Comparison of ENCODE assay signal across 10 cellular contexts in the genomic region with DNA sequence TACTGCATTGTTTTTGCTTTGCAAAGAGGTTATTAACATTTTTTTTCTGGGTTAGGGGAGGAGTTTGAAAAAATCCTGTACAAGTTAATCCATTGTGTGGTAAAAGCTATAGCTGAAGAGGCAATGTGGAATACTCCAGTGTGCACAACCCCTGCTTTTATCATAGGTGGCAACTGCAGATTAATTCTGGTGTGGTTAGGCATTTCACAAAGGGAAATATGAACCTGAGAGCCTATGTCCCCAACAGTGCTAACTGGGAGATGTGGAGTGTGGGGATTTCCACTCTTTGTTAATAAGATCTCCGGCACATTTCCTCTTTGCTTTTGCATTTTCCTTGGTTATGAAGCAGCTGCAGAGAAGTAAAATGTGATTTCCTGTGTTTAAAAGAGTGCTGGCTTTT. TPM values are rescaled to one million over a fixed set of nuclear protein-coding genes. Genes with fewer than 3 reads are reported as not detected.
A peak's percentile ranks its signal among the peaks of the same experiment; 100 is the strongest.
DNase-seq lines count a peak whose midpoint lies in the region; ATAC-seq and TF ChIP-seq lines count a peak whose summit lies in the region.
"Had no signal": no experiment of that assay in that cellular context is flagged by ENCODE, and none has a peak within 500 bp of the region (broad histone marks: within the 10 kb centered on the region; RNA-seq: fewer than 3 reads in every experiment).

No MANE protein-coding gene starts in this region.

- H3K36me3 Mint-ChIP-seq in stimulated activated naive CD8-positive, alpha-beta T cell treated with anti-CD3 and anti-CD28 coated beads, Interleukin-15, Interleukin-2, amounts not matched to agents 100 ng/mL and 50 ng/mL, for 24 hours (ENCODE audit: low read depth) = peaks cover 30% of the 10 kb centered on the region

- no peaks in the 10 kb centered on the region for H3K9me3 ChIP-seq in right atrium auricular region

- peak overlapping the region; percentile 20 for H3K27ac Mint-ChIP-seq in stimulated activated naive CD8-positive, alpha-beta T cell treated with anti-CD3 and anti-CD28 coated beads, Interleukin-15, Interleukin-2, amounts not matched to agents 100 ng/mL and 50 ng/mL, for 24 hours

- H3K4me1 Mint-ChIP-seq in stimulated activated naive CD8-positive, alpha-beta T cell treated with anti-CD3 and anti-CD28 coated beads, Interleukin-15, Interleukin-2, amounts not matched to agents 100 ng/mL and 50 ng/mL, for 24 hours (ENCODE audit: low read depth) = peaks cover 39% of the 10 kb centered on the region

- DNase-seq in stimulated activated naive CD8-positive, alpha-beta T cell treated with anti-CD3 and anti-CD28 coated beads, Interleukin-15, Interleukin-2, amounts not matched to agents 100 U/mL and 50 U/mL, for 24 hours = no peak
- DNase-seq in SK-MEL-5 (ENCODE audit: low read depth, low spot score) (peak; percentile 14), fibroblast of villous mesenchyme (ENCODE audit: low read depth) (peak; percentile 53), Kasumi-1 (lab: John Stamatoyannopoulos, UW) (no peak), right atrium auricular region (ENCODE audit: low spot score) (no peak), NCI-H2081 (lab: John Stamatoyannopoulos, UW) (no peak)
- DNase-seq: DMS79 treated with DMSO at 0.1 percent for 48 hours, hippocampal formation had no signal

- H3K36me3 ChIP-seq in right atrium auricular region = no peaks in the 10 kb centered on the region

- in situ Hi-C loops in SK-MEL-5 (cut with HindIII; ENCODE audit: low pct_unique_long_range_greater_than_20kb, low sequenced_read_pairs) = no loop called here

- no peak overlapping the region for H3K4me3 Mint-ChIP-seq in stimulated activated naive CD8-positive, alpha-beta T cell treated with anti-CD3 and anti-CD28 coated beads, Interleukin-15, Interleukin-2, amounts not matched to agents 100 ng/mL and 50 ng/mL, for 24 hours

- TF ChIP-seq CTCF in fibroblast of villous mesenchyme (IDR thresholded peaks at IDR 0.05; ENCODE audit: insufficient read depth, low read depth, low read length) = no peak
- no peak for TF ChIP-seq CTCF in right atrium auricular region (IDR thresholded peaks at IDR 0.05)

- H3K27me3 ChIP-seq in right atrium auricular region = no peaks in the 10 kb centered on the region

- no peak for ATAC-seq in stimulated activated naive CD8-positive, alpha-beta T cell treated with anti-CD3 and anti-CD28 coated beads, Interleukin-15, Interleukin-2, amounts not matched to agents 100 U/mL and 50 U/mL, for 24 hours
- ATAC-seq in GM21447 (IDR thresholded peaks at IDR 0.05; ENCODE audit: unreplicated experiment) = no peak

- no peaks in the 10 kb centered on the region for H3K27me3 Mint-ChIP-seq in stimulated activated naive CD8-positive, alpha-beta T cell treated with anti-CD3 and anti-CD28 coated beads, Interleukin-15, Interleukin-2, amounts not matched to agents 100 ng/mL and 50 ng/mL, for 24 hours

- H3K4me3 ChIP-seq in fibroblast of villous mesenchyme (ENCODE audit: low read depth, low read length) = no peak overlapping the region
- no peak overlapping the region for H3K4me3 ChIP-seq in right atrium auricular region

- H3K27ac ChIP-seq in right atrium auricular region = no peak overlapping the region

- peaks cover 0 to 8% of the 10 kb centered on the region in 2 donors for H3K4me1 ChIP-seq in right atrium auricular region

- H3K9me3 Mint-ChIP-seq in stimulated activated naive CD8-positive, alpha-beta T cell treated with anti-CD3 and anti-CD28 coated beads, Interleukin-15, Interleukin-2, amounts not matched to agents 100 ng/mL and 50 ng/mL, for 24 hours = no peaks in the 10 kb centered on the region

RNA-seq across cellular contexts. Expression of a gene that starts 33.6 kb away (rescaled TPM):
- total RNA-seq in SK-MEL-5 (2014; rRNA removed; shearing (Covaris generic)) = 32.7 and 36.8 TPM in 2 replicates
- polyA plus RNA-seq in SK-MEL-5 (2015; cell fraction: cytosol; rRNA removed) = 17.3 and 17.9 TPM in 2 replicates
- 19.3 and 20.7 TPM in 2 replicates for polyA plus RNA-seq in SK-MEL-5 (2015; cell fraction: nucleus; rRNA removed)
- total RNA-seq in fibroblast of villous mesenchyme (36.4 and 38.0 TPM in 2 replicates), right atrium auricular region (10 to 100 TPM; 12.6 to 21.5 TPM)

RNA-seq across cellular contexts. Expression of a gene that starts 34.2 kb away (rescaled TPM):
- total RNA-seq in SK-MEL-5 (2014; rRNA removed; shearing (Covaris generic)) = 53.9 and 57.6 TPM in 2 replicates
- polyA plus RNA-seq in SK-MEL-5 (2015; cell fraction: cytosol; rRNA removed) = 21.6 and 27.8 TPM in 2 replicates
- polyA plus RNA-seq in SK-MEL-5 (2015; cell fraction: nucleus; rRNA removed) = 27.7 and 31.0 TPM in 2 replicates
- total RNA-seq in fibroblast of villous mesenchyme (35.4 and 39.7 TPM in 2 replicates), right atrium auricular region (10 to 100 TPM; 14.7 to 27.8 TPM)

Comparison
In these comparisons a context has a peak if more than half of its experiments do, and no peak if none do; other contexts are left out.
1. DNase-seq: peak in SK-MEL-5 (single experiment) and fibroblast of villous mesenchyme (single experiment); none in stimulated activated naive CD8-positive, alpha-beta T cell treated with anti-CD3 and anti-CD28 coated beads, Interleukin-15, Interleukin-2, amounts not matched to agents 100 U/mL and 50 U/mL, for 24 hours (single experiment), Kasumi-1 (0 of 2), right atrium auricular region (single experiment) and NCI-H2081 (0 of 2).